Comparison of ENCODE assay signal across 8 cellular contexts in the genomic region with DNA sequence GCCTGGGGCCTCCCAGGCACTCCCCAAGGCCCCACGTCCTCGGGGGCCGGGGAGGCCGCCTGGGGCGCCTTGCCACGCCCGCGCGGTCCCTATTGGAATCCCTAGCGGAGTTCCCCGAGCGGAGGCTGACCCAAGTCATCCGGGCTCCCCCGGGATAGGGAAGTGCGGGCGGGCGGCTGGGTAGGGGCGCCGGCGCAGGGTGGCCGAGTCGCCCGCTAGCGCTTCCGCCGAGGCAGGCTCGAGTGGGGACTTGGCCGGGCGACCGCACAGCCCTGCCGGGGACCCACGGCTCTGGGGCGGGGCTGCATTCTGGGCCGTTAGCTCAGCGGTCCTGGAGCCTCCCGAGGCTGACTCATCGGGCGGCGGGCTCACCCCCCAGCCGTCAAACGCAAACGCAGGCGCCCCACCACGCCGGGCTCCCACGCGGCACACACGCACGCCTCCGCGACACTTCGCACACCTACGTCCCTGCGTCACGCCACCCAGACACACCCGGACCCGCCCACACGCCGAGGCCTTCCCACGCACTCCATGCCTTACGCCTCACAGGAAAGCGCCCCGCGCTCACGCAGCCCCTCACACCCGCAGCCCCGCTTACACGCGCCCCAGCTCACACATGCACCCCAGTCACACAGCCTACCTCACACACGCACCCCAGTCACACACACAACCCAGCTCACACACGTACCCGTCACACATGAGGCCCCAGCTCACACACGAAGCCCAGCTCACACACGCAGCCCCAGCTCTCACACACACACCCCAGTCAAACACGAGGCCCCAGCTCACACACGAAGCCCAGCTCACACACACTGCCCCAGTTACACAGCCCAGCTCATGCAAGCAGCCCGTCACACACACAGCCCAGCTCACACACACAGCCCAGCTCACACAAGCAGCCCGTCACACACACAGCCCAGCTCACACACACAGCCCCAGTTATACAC. TPM values are rescaled to one million over a fixed set of nuclear protein-coding genes. Genes with fewer than 3 reads are reported as not detected.
DNase-seq lines count a peak whose midpoint lies in the region; ATAC-seq and TF ChIP-seq lines count a peak whose summit lies in the region.

No MANE protein-coding gene starts in this region.

- CTCF ChIA-PET in PC-3 (lab: Charles Lee): interaction anchor here (0.5 to 1.5 kb wide), 6 partner anchors 15 to 336 kb away, joined by 3 to 8 read pairs (median 4); no protein-coding TSS in a partner anchor

- H4K20me1 ChIP-seq in PC-3 (ENCODE audit: low read length): no peaks in the 10 kb centered on the region

- H3K27me3 Mint-ChIP-seq in natural killer cell (ENCODE audit: low read depth in 2 of 2): peaks cover 8 to 28% of the 10 kb centered on the region in 2 donors

- no peaks in the 10 kb centered on the region for H3K36me3 ChIP-seq in ES-I3 (ENCODE audit: insufficient read depth, low read length)
- no peaks in the 10 kb centered on the region for H3K36me3 ChIP-seq in PC-3 (ENCODE audit: low read depth, low read length)

- no peak overlapping the region for H3K27ac ChIP-seq in PC-3 (ENCODE audit: low read length)

- peaks cover 33% of the 10 kb centered on the region for H3K4me1 ChIP-seq in ES-I3 (ENCODE audit: insufficient read depth, low read length)
- peaks cover 5% of the 10 kb centered on the region; the same call in 1 of the 2 replicates for H3K4me1 ChIP-seq in PC-3 (ENCODE audit: insufficient read depth, low read length)

- no TSS peak for BruUV-seq in PC-3 (replicated peaks; lab: Mats Ljungman, UMichigan)

- H3K4me3 Mint-ChIP-seq in natural killer cell: peak overlapping the region; percentile 77

- intact Hi-C loops in PC-3 (cut with micrococcal nuclease) (loop anchor here (2.0 kb wide), 1 partner anchor 26 kb away; no protein-coding TSS in a partner anchor), natural killer cell (cut with micrococcal nuclease) (loop anchor here (5.0 kb wide), 1 partner anchor 36 kb away; the partner anchor contains the start of gene ARCN1)

- H3K9me2 ChIP-seq in PC-3 (replicated peaks; ENCODE audit: low read length): no peaks in the 10 kb centered on the region

- peak overlapping the region; percentile 100 for H3K4me2 ChIP-seq in PC-3 (ENCODE audit: low read length)

- no peaks in the 10 kb centered on the region for H3F3A ChIP-seq in PC-3 (ENCODE audit: low read length, unreplicated experiment)

- ATAC-seq in PC-3 (peak; percentile 70), natural killer cell (peak; percentile 70 to 83 (median 77))

- no peaks in the 10 kb centered on the region for H3K27me3 ChIP-seq in PC-3 (ENCODE audit: low read length)

- POLR2A ChIA-PET in PC-3 (lab: Charles Lee; ENCODE audit: unreplicated experiment): interaction anchor here (0.5 to 0.6 kb wide), 2 partner anchors 11 to 287 kb away, joined by 3 read pairs; no protein-coding TSS in a partner anchor

- H3K27ac Mint-ChIP-seq in natural killer cell: peak overlapping the region; percentile 50 to 82

- TF ChIP-seq CTCF in PC-3 (conservative IDR thresholded peaks at IDR 0.05; ENCODE audit: low read depth, low read length) (no peak), natural killer cell (IDR thresholded peaks at IDR 0.05) (no peak)

- H3K9ac ChIP-seq in ES-I3 (ENCODE audit: low read depth, low read length) (peak overlapping the region; percentile 65), PC-3 (ENCODE audit: low read length) (peak overlapping the region; percentile 73)

- H2AFZ ChIP-seq in PC-3 (ENCODE audit: low read length): peak overlapping the region; percentile 97

- H3K9me3 Mint-ChIP-seq in natural killer cell: no peaks in the 10 kb centered on the region

- H3K4me1 Mint-ChIP-seq in natural killer cell: peaks cover 23 to 34% of the 10 kb centered on the region in 2 donors

- DNase-seq in PC-3 (peak; percentile 52), fibroblast of peridontal ligament (ENCODE audit: extremely low read depth) (peak; percentile 80), natural killer cell (peak; percentile 82), NCI-H446 (lab: John Stamatoyannopoulos, UW) (no peak), NCI-H2196 (lab: John Stamatoyannopoulos, UW; ENCODE audit: unreplicated experiment) (no peak)
- DNase-seq in activated T-helper 1 cell treated with anti-CD3 and anti-CD28 coated beads, Interleukin-2, amount 50 U/mL, for 16 hours (ENCODE audit: low read depth in 1 of 2, low spot score in 1 of 2): peak; percentile 72 to 76
- DNase-seq in stimulated activated naive CD4-positive, alpha-beta T cell treated with Interleukin-2 at 50 U/mL for 16 hours (lab: John Stamatoyannopoulos, UW): peak; percentile 78

- H3K36me3 Mint-ChIP-seq in natural killer cell: no peaks in the 10 kb centered on the region

- H3K79me2 ChIP-seq in PC-3 (ENCODE audit: low read length): no peaks in the 10 kb centered on the region

- peak overlapping the region; percentile 85 for H3K4me3 ChIP-seq in PC-3 (ENCODE audit: low read length)

- H3K9me3 ChIP-seq in ES-I3 (ENCODE audit: control insufficient read depth, insufficient read depth, low read length) (no peaks in the 10 kb centered on the region), PC-3 (ENCODE audit: low read length) (no peaks in the 10 kb centered on the region)

RNA-seq across cellular contexts. Expression of gene PHLDB1, which starts 1.1 kb away (rescaled TPM):
- 36.1 and 37.1 TPM in 2 replicates for total RNA-seq in PC-3 (2014; rRNA removed)
- 1 to 10 TPM in 1 of 3 donors, under 1 TPM in 2; 0.75 to 1.1 (median 0.95) TPM for total RNA-seq in natural killer cell

RNA-seq across cellular contexts. Expression of gene ARCN1, which starts 36.3 kb away (rescaled TPM):
- total RNA-seq in PC-3 (2014; rRNA removed): 122 and 132 TPM in 2 replicates
- total RNA-seq in natural killer cell: 10 to 100 TPM; 72.9 to 88.6 (median 88.4) TPM

RNA-seq across cellular contexts. Expression of gene IFT46, which starts 42.8 kb away (rescaled TPM):
- total RNA-seq in PC-3 (2014; rRNA removed) (32.9 and 35.2 TPM in 2 replicates), natural killer cell (1 to 10 TPM; 7.2 to 9.8 (median 8.1) TPM)

Comparison
In these comparisons a context has a peak if more than half of its experiments do, and no peak if none do; other contexts are left out.
1. DNase-seq: peak in PC-3 (single experiment), activated T-helper 1 cell treated with anti-CD3 and anti-CD28 coated beads, Interleukin-2, amount 50 U/mL, for 16 hours (2 of 2), fibroblast of peridontal ligament (single experiment), natural killer cell (single experiment) and stimulated activated naive CD4-positive, alpha-beta T cell treated with Interleukin-2 at 50 U/mL for 16 hours (single experiment); none in NCI-H446 (0 of 2) and NCI-H2196 (single experiment).
2. RNA of gene PHLDB1, which starts 1.1 kb away (total RNA-seq): 36.1 to 37.1 TPM in PC-3; 0.75 to 1.1 TPM in natural killer cell; every median in the first group is over 10 times any median in the second.